26 cellular contexts compared by ENCODE assay signal in genomic region chr13:84491952-84492351, GRCh38.
"Had no signal": no experiment of that assay in that cellular context is flagged by ENCODE, and none has a peak within 500 bp of the region (broad histone marks: within the 10 kb centered on the region; RNA-seq: fewer than 3 reads in every experiment).

No MANE protein-coding gene starts in this region.

- H3K9me3 ChIP-seq: gastroesophageal sphincter, heart left ventricle, neutrophil, pancreas, right lobe of liver, suprapubic skin, transverse colon, vagina had no signal

- H3K27me3 ChIP-seq: gastroesophageal sphincter, heart left ventricle, hepatocyte, neutrophil, pancreas, right lobe of liver, suprapubic skin, transverse colon, vagina had no signal

- H3K27ac ChIP-seq: coronary artery, epithelial cell of prostate, gastroesophageal sphincter, heart left ventricle, hepatocyte, neutrophil, pancreas, right lobe of liver, suprapubic skin, transverse colon, vagina had no signal

- H3K4me1 ChIP-seq: gastroesophageal sphincter, heart left ventricle, pancreas, right lobe of liver, suprapubic skin, transverse colon, vagina had no signal

- H3K79me2 ChIP-seq: hepatocyte had no signal

- H3K36me3 Mint-ChIP-seq: memory B cell, natural killer cell had no signal

- H3K4me1 Mint-ChIP-seq: memory B cell; natural killer cell; stimulated activated naive CD8-positive, alpha-beta T cell treated with anti-CD3 and anti-CD28 coated beads, Interleukin-15, amount 100 ng/mL, for 72 hours had no signal

- H3K4me2 ChIP-seq: hepatocyte had no signal

- H3K27me3 Mint-ChIP-seq: effector memory CD8-positive, alpha-beta T cell; memory B cell; progenitor cell of endocrine pancreas; stimulated activated naive CD8-positive, alpha-beta T cell treated with anti-CD3 and anti-CD28 coated beads, Interleukin-15, amount 100 ng/mL, for 72 hours had no signal

- FAIRE-seq: kidney, pancreas, small intestine had no signal

- DNase-seq: effector memory CD8-positive, alpha-beta T cell; foreskin fibroblast; kidney; natural killer cell; pancreas; right lobe of liver; small intestine; stimulated activated CD4-positive, alpha-beta T cell treated with anti-CD3 and anti-CD28 coated beads, Interleukin-1b, Interleukin-23, amount 100 ng/mL, for 48 hours; stimulated activated CD4-positive, alpha-beta T cell treated with anti-CD3 and anti-CD28 coated beads, Interleukin-4, amount 100 ng/mL, for 1 hour; stimulated activated CD8-positive, alpha-beta memory T cell treated with anti-CD3 and anti-CD28 coated beads, Interleukin-4, amount 100 ng/mL, for 48 hours; stimulated activated naive CD4-positive, alpha-beta T cell; stimulated activated naive CD8-positive, alpha-beta T cell treated with anti-CD3 and anti-CD28 coated beads, Interleukin-15, amount 100 ng/mL, for 72 hours; transverse colon had no signal

- H2AFZ ChIP-seq: hepatocyte had no signal

- H3K4me3 Mint-ChIP-seq: effector memory CD8-positive, alpha-beta T cell; memory B cell; natural killer cell; stimulated activated naive CD8-positive, alpha-beta T cell treated with anti-CD3 and anti-CD28 coated beads, Interleukin-15, amount 100 ng/mL, for 72 hours had no signal

- H3K9me3 Mint-ChIP-seq: effector memory CD8-positive, alpha-beta T cell; memory B cell; stimulated activated naive CD8-positive, alpha-beta T cell treated with anti-CD3 and anti-CD28 coated beads, Interleukin-15, amount 100 ng/mL, for 72 hours had no signal

- H3K4me3 ChIP-seq: coronary artery, gastroesophageal sphincter, heart left ventricle, hepatocyte, lung, pancreas, right lobe of liver, suprapubic skin, transverse colon, vagina had no signal

- H3K27ac Mint-ChIP-seq: effector memory CD8-positive, alpha-beta T cell; memory B cell; natural killer cell; progenitor cell of endocrine pancreas; stimulated activated naive CD8-positive, alpha-beta T cell treated with anti-CD3 and anti-CD28 coated beads, Interleukin-15, amount 100 ng/mL, for 72 hours had no signal

- ATAC-seq: effector memory CD8-positive, alpha-beta T cell; esophagus mucosa; gastroesophageal sphincter; heart left ventricle; left lobe of liver; natural killer cell; pancreas; stimulated activated naive CD8-positive, alpha-beta T cell treated with anti-CD3 and anti-CD28 coated beads, Interleukin-15, amount 100 ng/mL, for 72 hours had no signal

- H3K36me3 ChIP-seq: gastroesophageal sphincter, heart left ventricle, neutrophil, pancreas, right lobe of liver, suprapubic skin, transverse colon, vagina had no signal
